Comparison of ENCODE assay signal across 1 cellular context in genomic region chr3:107409365-107409764, GRCh38.
TF ChIP-seq lines count a peak whose summit lies in the region.

No MANE protein-coding gene starts in this region.

TF ChIP-seq in K562, 482 proteins besides CTCF, POLR2A, EP300 and RAD21 (continued from another document):
- TF ChIP-seq, protein P1, sequence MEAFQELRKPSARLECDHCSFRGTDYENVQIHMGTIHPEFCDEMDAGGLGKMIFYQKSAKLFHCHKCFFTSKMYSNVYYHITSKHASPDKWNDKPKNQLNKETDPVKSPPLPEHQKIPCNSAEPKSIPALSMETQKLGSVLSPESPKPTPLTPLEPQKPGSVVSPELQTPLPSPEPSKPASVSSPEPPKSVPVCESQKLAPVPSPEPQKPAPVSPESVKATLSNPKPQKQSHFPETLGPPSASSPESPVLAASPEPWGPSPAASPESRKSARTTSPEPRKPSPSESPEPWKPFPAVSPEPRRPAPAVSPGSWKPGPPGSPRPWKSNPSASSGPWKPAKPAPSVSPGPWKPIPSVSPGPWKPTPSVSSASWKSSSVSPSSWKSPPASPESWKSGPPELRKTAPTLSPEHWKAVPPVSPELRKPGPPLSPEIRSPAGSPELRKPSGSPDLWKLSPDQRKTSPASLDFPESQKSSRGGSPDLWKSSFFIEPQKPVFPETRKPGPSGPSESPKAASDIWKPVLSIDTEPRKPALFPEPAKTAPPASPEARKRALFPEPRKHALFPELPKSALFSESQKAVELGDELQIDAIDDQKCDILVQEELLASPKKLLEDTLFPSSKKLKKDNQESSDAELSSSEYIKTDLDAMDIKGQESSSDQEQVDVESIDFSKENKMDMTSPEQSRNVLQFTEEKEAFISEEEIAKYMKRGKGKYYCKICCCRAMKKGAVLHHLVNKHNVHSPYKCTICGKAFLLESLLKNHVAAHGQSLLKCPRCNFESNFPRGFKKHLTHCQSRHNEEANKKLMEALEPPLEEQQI (IDR thresholded peaks at IDR 0.05), result no peak
- TF ChIP-seq XRCC4 (IDR thresholded peaks at IDR 0.05; ENCODE audit: extremely low read depth, insufficient read depth, insufficient read length), result no peak
- TF ChIP-seq ZNF584 (CRISPR knock-in tag; IDR thresholded peaks at IDR 0.05; ENCODE audit: low read depth), result no peak
- TF ChIP-seq TRIM28 (IDR thresholded peaks at IDR 0.05), result peak; percentile 64; the same call in 1 of the 2 replicates
- TF ChIP-seq CBX3 (IDR thresholded peaks at IDR 0.05; ENCODE audit: borderline replicate concordance in 1 of 2, low read length in 2 of 2), result 0 out of 3 replicates have a peak, but pooled peaks of 1 of the 2 experiments have one; percentile 31
- TF ChIP-seq NR2F6 (CRISPR knock-in tag; IDR thresholded peaks at IDR 0.05), result no peak
- no peak for TF ChIP-seq NR1H2 (CRISPR knock-in tag; IDR thresholded peaks at IDR 0.05)
- TF ChIP-seq ZNF764 (CRISPR knock-in tag; IDR thresholded peaks at IDR 0.05; ENCODE audit: low read depth), result no peak
- TF ChIP-seq U2AF2 (optimal IDR thresholded peaks at IDR 0.05; ENCODE audit: low read depth, low read length), result no peak
- TF ChIP-seq, protein P2, sequence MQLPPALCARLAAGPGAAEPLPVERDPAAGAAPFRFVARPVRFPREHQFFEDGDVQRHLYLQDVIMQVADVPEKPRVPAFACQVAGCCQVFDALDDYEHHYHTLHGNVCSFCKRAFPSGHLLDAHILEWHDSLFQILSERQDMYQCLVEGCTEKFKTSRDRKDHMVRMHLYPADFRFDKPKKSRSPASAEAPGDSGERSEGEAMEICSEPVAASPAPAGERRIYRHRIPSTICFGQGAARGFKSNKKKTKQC (CRISPR knock-in tag; IDR thresholded peaks at IDR 0.05), result no peak
- no peak for TF ChIP-seq ARNT (IDR thresholded peaks at IDR 0.05)
- TF ChIP-seq ETS2 (tag; IDR thresholded peaks at IDR 0.05; ENCODE audit: borderline replicate concordance, poor library complexity, severe bottlenecking), result no peak
- TF ChIP-seq POLR3A (IDR thresholded peaks at IDR 0.05; ENCODE audit: borderline replicate concordance, extremely low read depth, insufficient read depth, insufficient read length), result no peak
- no peak for TF ChIP-seq ZNF77 (CRISPR knock-in tag; IDR thresholded peaks at IDR 0.05)
- TF ChIP-seq ZFPM2 (CRISPR knock-in tag; IDR thresholded peaks at IDR 0.05), result no peak
- no peak for TF ChIP-seq ZNF311 (CRISPR knock-in tag; IDR thresholded peaks at IDR 0.05)
